In the genomic region with DNA sequence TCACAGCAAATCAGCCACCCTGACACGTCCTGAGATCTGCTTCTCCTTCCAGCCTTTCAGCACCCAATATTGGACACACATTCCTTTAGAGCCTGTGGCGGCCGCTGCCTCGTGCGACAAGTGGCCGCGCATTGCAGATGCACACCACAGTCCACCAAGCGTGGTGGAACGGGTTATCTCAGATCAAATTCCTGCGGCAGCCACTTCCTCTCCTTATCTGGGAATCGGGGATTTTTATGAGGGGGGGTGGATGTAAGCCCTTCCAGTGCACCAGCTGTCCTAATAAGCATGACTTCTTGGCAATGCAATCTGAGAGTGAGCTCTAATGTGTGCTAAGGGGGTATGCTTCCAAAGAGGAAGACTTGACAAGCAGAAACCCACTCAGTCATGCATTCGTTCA, we compare ENCODE assay signal across 25 cellular contexts. TPM values are rescaled to one million over a fixed set of nuclear protein-coding genes. Genes with fewer than 3 reads are reported as not detected.
DNase-seq lines count a peak whose midpoint lies in the region; ATAC-seq and TF ChIP-seq lines count a peak whose summit lies in the region.
"Had no signal": no experiment of that assay in that cellular context is flagged by ENCODE, and none has a peak within 500 bp of the region (broad histone marks: within the 10 kb centered on the region; RNA-seq: fewer than 3 reads in every experiment).

No MANE protein-coding gene starts in this region.

- DNase-seq in right cardiac atrium (peak; percentile 38 to 85 (median 84)), Right ventricle myocardium superior (no peak), SW480 (ENCODE audit: low spot score) (peak; percentile 79), islet precursor cell (peak; percentile 81), T-helper 1 cell (no peak), amygdala (lab: John Stamatoyannopoulos, UW) (no peak), HEK293T (ENCODE audit: extremely low spot score) (no peak), GM20000 (ENCODE audit: low spot score) (no peak)
- DNase-seq: ACHN; activated CD8-positive, alpha-beta memory T cell treated with anti-CD3 and anti-CD28 coated beads for 24 hours; activated naive CD4-positive, alpha-beta T cell treated with anti-CD3 and anti-CD28 coated beads for 36 hours; activated T-cell treated with anti-CD3 and anti-CD28 coated beads, Interleukin-2, amount 50 U/mL, for 4 hours; aorta; endodermal cell; heart left ventricle; NCI-H187 treated with DMSO at 0.1 percent for 48 hours; NCI-H2227 treated with DMSO at 0.1 percent for 48 hours had no signal

- H3K9me3 ChIP-seq in right cardiac atrium (ENCODE audit: control insufficient read depth, low read length), result no peaks in the 10 kb centered on the region
- H3K9me3 ChIP-seq: heart left ventricle, right atrium auricular region, vagina had no signal

- no peak overlapping the region for H3K4me3 ChIP-seq in right cardiac atrium (ENCODE audit: low read length)
- H3K4me3 ChIP-seq: heart left ventricle, lung, right atrium auricular region, vagina had no signal

- POLR2A ChIA-PET in HEK293T (lab: Yijun Ruan, JAX), result no interaction called here

- intact Hi-C loops in right cardiac atrium (cut with DNase I) (no loop called here), Right ventricle myocardium superior (cut with DNase I) (no loop called here)

- TF ChIP-seq CTCF in GM20000 (IDR thresholded peaks at IDR 0.05; ENCODE audit: extremely low read depth, missing control alignments), result no peak

- CTCF ChIA-PET in HEK293T (lab: Yijun Ruan, JAX), result interaction anchor here (0.5 to 1.1 kb wide), 3 partner anchors 13 to 181 kb away, joined by 3 read pairs; no protein-coding TSS in a partner anchor

- ATAC-seq in right cardiac atrium (peak; percentile 72 to 85), Right ventricle myocardium superior (ENCODE audit: poor library complexity) (no peak)
- ATAC-seq: activated CD4-positive, CD25-positive, alpha-beta regulatory T cell treated with anti-CD3 and anti-CD28 coated beads, Interleukin-2, amount 50 U/mL, for 24 hours; activated T-cell treated with anti-CD3 and anti-CD28 coated beads, Interleukin-2, amount 50 U/mL, for 4 hours had no signal

- WGBS in right cardiac atrium, result 43% methylated on average over 12 of the region's 12 CpGs

- H3K27me3 ChIP-seq in right cardiac atrium (ENCODE audit: control insufficient read depth, insufficient read depth), result no peaks in the 10 kb centered on the region
- H3K27me3 ChIP-seq: right atrium auricular region, vagina had no signal

- no peaks in the 10 kb centered on the region for H3K4me1 ChIP-seq in right cardiac atrium (ENCODE audit: control insufficient read depth, insufficient read depth, low read length)
- H3K4me1 ChIP-seq: right atrium auricular region, vagina had no signal

- H3K27ac ChIP-seq in right cardiac atrium (ENCODE audit: low read length), result peak overlapping the region; percentile 68
- H3K27ac ChIP-seq: C4-2B, heart left ventricle, KMS-11, right atrium auricular region, vagina had no signal

TF ChIP-seq in HEK293T, 16 proteins besides CTCF, POLR2A, EP300 and RAD21:
- TF ChIP-seq, protein P1, sequence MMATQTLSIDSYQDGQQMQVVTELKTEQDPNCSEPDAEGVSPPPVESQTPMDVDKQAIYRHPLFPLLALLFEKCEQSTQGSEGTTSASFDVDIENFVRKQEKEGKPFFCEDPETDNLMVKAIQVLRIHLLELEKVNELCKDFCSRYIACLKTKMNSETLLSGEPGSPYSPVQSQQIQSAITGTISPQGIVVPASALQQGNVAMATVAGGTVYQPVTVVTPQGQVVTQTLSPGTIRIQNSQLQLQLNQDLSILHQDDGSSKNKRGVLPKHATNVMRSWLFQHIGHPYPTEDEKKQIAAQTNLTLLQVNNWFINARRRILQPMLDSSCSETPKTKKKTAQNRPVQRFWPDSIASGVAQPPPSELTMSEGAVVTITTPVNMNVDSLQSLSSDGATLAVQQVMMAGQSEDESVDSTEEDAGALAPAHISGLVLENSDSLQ (IDR thresholded peaks at IDR 0.05), result no peak

RNA-seq across cellular contexts. Expression of gene BMP10, which starts 18.3 kb away (rescaled TPM):
- total RNA-seq in right cardiac atrium (1,000 to 10,000 TPM; 1,953 to 6,380 (median 2,692) TPM), Right ventricle myocardium superior (not detected)
- polyA plus RNA-seq in right cardiac atrium, result 153 TPM
- total RNA-seq: activated naive CD4-positive, alpha-beta T cell treated with anti-CD3 and anti-CD28 coated beads for 36 hours; activated T-cell treated with anti-CD3 and anti-CD28 coated beads, Interleukin-2, amount 50 U/mL, for 4 hours; aorta; chondrocyte; endodermal cell; omental fat pad; vagina had no signal
- polyA plus RNA-seq: aorta, heart left ventricle, lung had no signal

Comparison
In these comparisons a context has a peak if more than half of its experiments do, and no peak if none do; other contexts are left out.
1. DNase-seq: peak in right cardiac atrium (3 of 3), SW480 (single experiment) and islet precursor cell (single experiment); none in Right ventricle myocardium superior (single experiment), T-helper 1 cell (0 of 5), amygdala (0 of 56), HEK293T (single experiment) and GM20000 (single experiment).
2. RNA of gene BMP10, which starts 18.3 kb away (total RNA-seq): 1,953 to 6,380 TPM in right cardiac atrium; not detected in Right ventricle myocardium superior (single experiment); every median in the first group is over 1,000 times any median in the second.